ENCODE assay signal across 18 cellular contexts in genomic region chr3:80052271-80052670, GRCh38.
"Had no signal": no experiment of that assay in that cellular context is flagged by ENCODE, and none has a peak within 500 bp of the region (broad histone marks: within the 10 kb centered on the region; RNA-seq: fewer than 3 reads in every experiment).

No MANE protein-coding gene starts in this region.

- DNase-seq: colonic mucosa; dermis blood vessel endothelial cell; esophagus squamous epithelium; foreskin fibroblast; left colon; mesendoderm; naive B cell; sigmoid colon; stimulated activated CD4-positive, alpha-beta T cell treated with anti-CD3 and anti-CD28 coated beads, Interleukin-12 subunit alpha, Interleukin-12 subunit beta, amount 100 ng/mL, for 4 hours; stimulated activated naive CD4-positive, alpha-beta T cell treated with Interleukin-2 at 50 U/mL for 16 hours; thyroid gland had no signal

- H3K9ac ChIP-seq: parathyroid adenoma had no signal

- H3K27me3 ChIP-seq: colonic mucosa, esophagus squamous epithelium, gastroesophageal sphincter, sigmoid colon, suprapubic skin, thyroid gland, upper lobe of left lung, vagina had no signal

- H3K36me3 ChIP-seq: colonic mucosa, esophagus squamous epithelium, gastroesophageal sphincter, prostate gland, sigmoid colon, suprapubic skin, thyroid gland, upper lobe of left lung, vagina had no signal

- H3K27ac ChIP-seq: colonic mucosa, esophagus squamous epithelium, gastroesophageal sphincter, parathyroid adenoma, prostate gland, sigmoid colon, skin epidermis, suprapubic skin, thyroid gland, upper lobe of left lung, vagina had no signal

- H3K4me3 ChIP-seq: colonic mucosa, esophagus squamous epithelium, gastroesophageal sphincter, prostate gland, sigmoid colon, skin epidermis, suprapubic skin, thyroid gland, upper lobe of left lung, vagina had no signal

- ATAC-seq: left colon had no signal

- H3K4me1 ChIP-seq: colonic mucosa, esophagus squamous epithelium, gastroesophageal sphincter, parathyroid adenoma, prostate gland, sigmoid colon, suprapubic skin, thyroid gland, upper lobe of left lung, vagina had no signal

- H3K9me3 ChIP-seq: colonic mucosa, gastroesophageal sphincter, prostate gland, sigmoid colon, suprapubic skin, thyroid gland, upper lobe of left lung, vagina had no signal

- H2AFZ ChIP-seq: parathyroid adenoma had no signal
